Comparison of ENCODE assay signal across 20 cellular contexts in genomic region chr11:123537726-123538125, GRCh38.
A peak's percentile ranks its signal among the peaks of the same experiment; 100 is the strongest.
DNase-seq lines count a peak whose midpoint lies in the region; ATAC-seq and TF ChIP-seq lines count a peak whose summit lies in the region.
"Had no signal": no experiment of that assay in that cellular context is flagged by ENCODE, and none has a peak within 500 bp of the region (broad histone marks: within the 10 kb centered on the region; RNA-seq: fewer than 3 reads in every experiment).

No MANE protein-coding gene starts in this region.

- no peak for DNase-seq in activated CD4-positive, alpha-beta memory T cell treated with anti-CD3 and anti-CD28 coated beads, Interleukin-2, amount 10 ng/mL, durations not matched to agents 7 days and 5 days
- no peak for DNase-seq in activated CD4-positive, alpha-beta memory T cell treated with anti-CD3 and anti-CD28 coated beads for 36 hours
- peak; percentile 66 for DNase-seq in NCI-H526 treated with DMSO at 0.1 percent for 48 hours (lab: John Stamatoyannopoulos, UW)
- DNase-seq in adrenal gland: no peak
- DNase-seq in neural progenitor cell (ENCODE audit: low spot score): no peak
- DNase-seq in CD4-positive, alpha-beta T cell: no peak
- no peak for DNase-seq in hypothalamus (lab: John Stamatoyannopoulos, UW)
- DNase-seq: Calu3; CD8-positive, alpha-beta T cell; GF-D8; NCI-H1105; NCI-H2081; NCI-H82; SJCRH30; SW 1271 had no signal

- no peak overlapping the region for H2AFZ ChIP-seq in neural progenitor cell (replicated peaks)

- H3K27ac Mint-ChIP-seq in activated CD4-positive, alpha-beta memory T cell treated with anti-CD3 and anti-CD28 coated beads, Interleukin-2, amount 10 ng/mL, durations not matched to agents 7 days and 5 days: peak overlapping the region; percentile 20
- no peak overlapping the region for H3K27ac Mint-ChIP-seq in activated CD4-positive, alpha-beta memory T cell treated with anti-CD3 and anti-CD28 coated beads for 36 hours
- H3K27ac Mint-ChIP-seq in neural progenitor cell: no peak overlapping the region
- H3K27ac Mint-ChIP-seq in CD4-positive, alpha-beta T cell: no peak overlapping the region

- 79 to 87% (median 82%) methylated on average over 4 of the region's 4 CpGs for WGBS in adrenal gland, 4 donors

- no peaks in the 10 kb centered on the region for H3K9me3 Mint-ChIP-seq in activated CD4-positive, alpha-beta memory T cell treated with anti-CD3 and anti-CD28 coated beads, Interleukin-2, amount 10 ng/mL, durations not matched to agents 7 days and 5 days
- H3K9me3 Mint-ChIP-seq in activated CD4-positive, alpha-beta memory T cell treated with anti-CD3 and anti-CD28 coated beads for 36 hours: no peaks in the 10 kb centered on the region
- no peaks in the 10 kb centered on the region for H3K9me3 Mint-ChIP-seq in neural progenitor cell
- no peaks in the 10 kb centered on the region for H3K9me3 Mint-ChIP-seq in CD4-positive, alpha-beta T cell
- H3K9me3 Mint-ChIP-seq: CD8-positive, alpha-beta T cell had no signal

- H3K9me3 ChIP-seq in adrenal gland (replicated peaks in 1 of 3): no peaks in the 10 kb centered on the region
- H3K9me3 ChIP-seq in neural progenitor cell (ENCODE audit: low read depth): no peaks in the 10 kb centered on the region
- no peaks in the 10 kb centered on the region for H3K9me3 ChIP-seq in CD4-positive, alpha-beta T cell (ENCODE audit: control insufficient read depth, low read length)
- H3K9me3 ChIP-seq: BLaER1, SJCRH30 had no signal

- POLR2A ChIA-PET in activated CD4-positive, alpha-beta memory T cell treated with anti-CD3 and anti-CD28 coated beads, Interleukin-2, amount 10 ng/mL, durations not matched to agents 7 days and 5 days (lab: Charles Lee): interaction anchor here (1.1 kb wide), 1 partner anchor 12 kb away, joined by 3 read pairs; no protein-coding TSS in a partner anchor
- POLR2A ChIA-PET in activated CD4-positive, alpha-beta memory T cell treated with anti-CD3 and anti-CD28 coated beads for 36 hours (lab: Charles Lee): no interaction called here
- POLR2A ChIA-PET in CD4-positive, alpha-beta T cell (lab: Charles Lee): no interaction called here

- H3K4me3 ChIP-seq in adrenal gland (no peak overlapping the region), neural progenitor cell (no peak overlapping the region)
- H3K4me3 ChIP-seq: BLaER1, GM12878, SJCRH30 had no signal

- peaks cover 25% of the 10 kb centered on the region for H3K4me1 Mint-ChIP-seq in activated CD4-positive, alpha-beta memory T cell treated with anti-CD3 and anti-CD28 coated beads, Interleukin-2, amount 10 ng/mL, durations not matched to agents 7 days and 5 days
- no peaks in the 10 kb centered on the region for H3K4me1 Mint-ChIP-seq in activated CD4-positive, alpha-beta memory T cell treated with anti-CD3 and anti-CD28 coated beads for 36 hours (ENCODE audit: low read depth)
- H3K4me1 Mint-ChIP-seq in neural progenitor cell: peaks cover 7% of the 10 kb centered on the region
- H3K4me1 Mint-ChIP-seq in CD4-positive, alpha-beta T cell (ENCODE audit: low read depth): no peaks in the 10 kb centered on the region

- H3K27me3 Mint-ChIP-seq in activated CD4-positive, alpha-beta memory T cell treated with anti-CD3 and anti-CD28 coated beads, Interleukin-2, amount 10 ng/mL, durations not matched to agents 7 days and 5 days: no peaks in the 10 kb centered on the region
- no peaks in the 10 kb centered on the region for H3K27me3 Mint-ChIP-seq in activated CD4-positive, alpha-beta memory T cell treated with anti-CD3 and anti-CD28 coated beads for 36 hours
- peaks cover 2% of the 10 kb centered on the region for H3K27me3 Mint-ChIP-seq in neural progenitor cell (ENCODE audit: insufficient read depth, low read depth)
- H3K27me3 Mint-ChIP-seq in CD4-positive, alpha-beta T cell: no peaks in the 10 kb centered on the region

- H3K4me1 ChIP-seq in adrenal gland (replicated peaks in 1 of 2) (peaks cover 46 to 66% of the 10 kb centered on the region in 2 donors), neural progenitor cell (peaks cover 14% of the 10 kb centered on the region)
- H3K4me1 ChIP-seq: SJCRH30 had no signal

- intact Hi-C loops in activated CD4-positive, alpha-beta memory T cell treated with anti-CD3 and anti-CD28 coated beads for 36 hours (cut with micrococcal nuclease): no loop called here
- intact Hi-C loops in adrenal gland (cut with DNase I): no loop called here
- intact Hi-C loops in CD4-positive, alpha-beta T cell (cut with DNase I, micrococcal nuclease): no loop called here

- no peaks in the 10 kb centered on the region for H4K20me1 ChIP-seq in neural progenitor cell (ENCODE audit: low read depth)

- no peak overlapping the region for H3K4me3 Mint-ChIP-seq in activated CD4-positive, alpha-beta memory T cell treated with anti-CD3 and anti-CD28 coated beads, Interleukin-2, amount 10 ng/mL, durations not matched to agents 7 days and 5 days
- H3K4me3 Mint-ChIP-seq in activated CD4-positive, alpha-beta memory T cell treated with anti-CD3 and anti-CD28 coated beads for 36 hours: no peak overlapping the region
- H3K4me3 Mint-ChIP-seq in neural progenitor cell: no peak overlapping the region
- H3K4me3 Mint-ChIP-seq in CD4-positive, alpha-beta T cell: no peak overlapping the region
- H3K4me3 Mint-ChIP-seq: CD8-positive, alpha-beta T cell had no signal

- no peak for TF ChIP-seq POLR2A in adrenal gland (IDR thresholded peaks at IDR 0.05)

- TF ChIP-seq CTCF in adrenal gland (IDR thresholded peaks at IDR 0.05) (no peak), neural progenitor cell (IDR thresholded peaks at IDR 0.05) (no peak)
- TF ChIP-seq CTCF in CD4-positive, alpha-beta T cell (IDR thresholded peaks at IDR 0.05): no peak

- peaks cover 13% of the 10 kb centered on the region for H3K36me3 Mint-ChIP-seq in activated CD4-positive, alpha-beta memory T cell treated with anti-CD3 and anti-CD28 coated beads, Interleukin-2, amount 10 ng/mL, durations not matched to agents 7 days and 5 days (ENCODE audit: low read depth)
- peaks cover 5% of the 10 kb centered on the region for H3K36me3 Mint-ChIP-seq in activated CD4-positive, alpha-beta memory T cell treated with anti-CD3 and anti-CD28 coated beads for 36 hours
- peaks cover 2% of the 10 kb centered on the region for H3K36me3 Mint-ChIP-seq in neural progenitor cell
- H3K36me3 Mint-ChIP-seq in CD4-positive, alpha-beta T cell (ENCODE audit: low read depth): no peaks in the 10 kb centered on the region
- H3K36me3 Mint-ChIP-seq: CD8-positive, alpha-beta T cell had no signal

- H3K27ac ChIP-seq in adrenal gland: peak overlapping the region in 4 of 5 donors; percentile 10 to 89 (median 80)
- peak overlapping the region; percentile 46 for H3K27ac ChIP-seq in neural progenitor cell
- no peak overlapping the region for H3K27ac ChIP-seq in CD4-positive, alpha-beta T cell (ENCODE audit: low read depth, low read length)
- H3K27ac ChIP-seq: BLaER1, HL-60, SJCRH30 had no signal

- H3K36me3 ChIP-seq in adrenal gland (replicated peaks in 1 of 2): no peaks in the 10 kb centered on the region
- H3K36me3 ChIP-seq in neural progenitor cell: no peaks in the 10 kb centered on the region
- H3K36me3 ChIP-seq: BLaER1, SJCRH30 had no signal

- no peak for ATAC-seq in CD4-positive, alpha-beta T cell (ENCODE audit: poor library complexity)
- no peak for ATAC-seq in GM21367 (IDR thresholded peaks at IDR 0.05; ENCODE audit: unreplicated experiment)
- ATAC-seq: CD8-positive, alpha-beta T cell; Panc1 had no signal

- peak overlapping the region; percentile 50 for H3K4me2 ChIP-seq in neural progenitor cell
- H3K4me2 ChIP-seq: BLaER1 had no signal

- H3K27me3 ChIP-seq in adrenal gland (no peaks in the 10 kb centered on the region), neural progenitor cell (no peaks in the 10 kb centered on the region)
- H3K27me3 ChIP-seq in CD4-positive, alpha-beta T cell (ENCODE audit: control insufficient read depth, insufficient read depth, low read length): no peaks in the 10 kb centered on the region
- H3K27me3 ChIP-seq: BLaER1, SJCRH30 had no signal

- CTCF ChIA-PET in activated CD4-positive, alpha-beta memory T cell treated with anti-CD3 and anti-CD28 coated beads, Interleukin-2, amount 10 ng/mL, durations not matched to agents 7 days and 5 days (lab: Charles Lee): interaction anchor here (1.1 to 1.6 kb wide), 2 partner anchors 130 to 290 kb away, joined by 3 to 5 read pairs; no protein-coding TSS in a partner anchor
- CTCF ChIA-PET in activated CD4-positive, alpha-beta memory T cell treated with anti-CD3 and anti-CD28 coated beads for 36 hours (lab: Charles Lee): interaction anchor here (0.7 to 1.9 kb wide), 3 partner anchors 17 to 276 kb away, joined by 3 to 7 read pairs (median 3); no protein-coding TSS in a partner anchor
- CTCF ChIA-PET in CD4-positive, alpha-beta T cell (lab: Charles Lee): no interaction called here

- peaks cover 10% of the 10 kb centered on the region for H3F3A ChIP-seq in neural progenitor cell (ENCODE audit: low read depth)

- peaks cover 8% of the 10 kb centered on the region for H3K79me2 ChIP-seq in neural progenitor cell (ENCODE audit: low read depth)

- no peak overlapping the region for H3K9ac ChIP-seq in neural progenitor cell
- H3K9ac ChIP-seq: BLaER1 had no signal
